8 cellular contexts compared by ENCODE assay signal in the genomic region with DNA sequence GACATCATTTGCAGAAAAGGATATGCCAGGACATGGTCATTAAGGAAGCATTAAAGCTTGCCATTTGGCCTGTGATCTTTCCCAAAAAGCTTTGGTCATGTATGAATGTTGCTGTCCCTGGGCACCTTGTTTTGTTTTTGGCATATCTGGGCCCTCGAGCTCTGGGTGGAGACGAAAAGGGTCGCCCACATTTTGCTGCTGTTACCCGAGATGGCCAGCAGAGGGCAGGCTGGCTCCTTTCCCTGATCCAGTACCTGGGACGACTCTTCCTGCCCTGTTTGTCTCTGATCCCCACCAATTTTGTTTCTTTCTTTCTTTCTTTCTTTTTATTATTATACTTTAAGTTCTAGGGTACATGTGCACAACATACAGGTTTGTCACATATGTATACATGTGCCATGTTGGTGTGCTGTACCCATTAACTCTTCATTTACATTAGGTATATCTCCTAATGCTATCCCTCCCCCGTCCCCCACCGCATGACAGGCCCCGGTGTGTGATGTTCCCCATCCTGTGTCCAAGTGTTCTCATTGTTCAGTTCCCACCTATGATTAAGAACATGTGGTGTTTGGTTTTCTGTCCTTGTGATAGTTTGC. TPM values are rescaled to one million over a fixed set of nuclear protein-coding genes. Genes with fewer than 3 reads are reported as not detected.
DNase-seq lines count a peak whose midpoint lies in the region; ATAC-seq, FAIRE-seq and TF ChIP-seq lines count a peak whose summit lies in the region.
"Not testable (repeated sequence)": the region's sequence is repeated elsewhere in the genome, so short reads cannot be mapped to it uniquely, and the experiment has no call there.

No MANE protein-coding gene starts in this region.

- H4K91ac ChIP-seq in H1 (replicated peaks; ENCODE audit: insufficient read length, low read length) = not testable (repeated sequence)

- not testable (repeated sequence) for H3K56ac ChIP-seq in H1 (replicated peaks; ENCODE audit: insufficient read length, low read depth, low read length)

- not testable (repeated sequence) for H3K4me2 ChIP-seq in H1 (ENCODE audit: insufficient read depth in 1 of 2, low read depth in 2 of 2, low read length in 2 of 2)

- H3K27me3 ChIP-seq in CD8-positive, alpha-beta T cell (ENCODE audit: insufficient read depth, low read length); H1 (replicated peaks in 1 of 4; ENCODE audit: control insufficient read depth in 3 of 4, extremely low read depth in 1 of 4, insufficient read depth in 3 of 4, low read length in 3 of 4); lung (ENCODE audit: control insufficient read depth, insufficient read depth): not testable (repeated sequence)

- H3K27me3 Mint-ChIP-seq in CD8-positive, alpha-beta T cell (ENCODE audit: low read depth) = peaks cover 39% of the 10 kb centered on the region

- H3K4me1 ChIP-seq in CD8-positive, alpha-beta T cell (ENCODE audit: insufficient read depth, low read length); H1 (replicated peaks in 1 of 4; ENCODE audit: control insufficient read depth in 3 of 4, insufficient read depth in 4 of 4, low read length in 3 of 4); lung (ENCODE audit: control insufficient read depth in 2 of 2, insufficient read depth in 2 of 2, low read length in 2 of 2): not testable (repeated sequence)

- not testable (repeated sequence) for H3K23me2 ChIP-seq in H1 (ENCODE audit: low read depth, low read length)

- H3K18ac ChIP-seq in H1 (ENCODE audit: extremely low read depth, low read length) = not testable (repeated sequence)

- not testable (repeated sequence) for H3K27ac ChIP-seq in CD8-positive, alpha-beta T cell (ENCODE audit: low read depth, low read length); H1 (ENCODE audit: low read depth, low read length); lung (ENCODE audit: low read depth in 1 of 2, low read length in 1 of 2)

- not testable (repeated sequence) for H3K9me3 Mint-ChIP-seq in CD8-positive, alpha-beta T cell

- H3K79me2 ChIP-seq in H1 (ENCODE audit: control insufficient read depth in 1 of 2, insufficient read depth in 2 of 2, low read length in 2 of 2) = not testable (repeated sequence)

- H2BK12ac ChIP-seq in H1 (ENCODE audit: low read depth, low read length) = not testable (repeated sequence)

- H4K8ac ChIP-seq in H1 (ENCODE audit: extremely low read depth, insufficient read depth, low read length) = not testable (repeated sequence)

- not testable (repeated sequence) for TF ChIP-seq EP300 in H1 (IDR thresholded peaks at IDR 0.05; ENCODE audit: borderline replicate concordance in 1 of 2, low read depth in 2 of 2, low read length in 2 of 2)

- H2BK15ac ChIP-seq in H1 (ENCODE audit: low read length) = not testable (repeated sequence)

- not testable (repeated sequence) for H3K4me3 ChIP-seq in CD8-positive, alpha-beta T cell (ENCODE audit: low read depth, low read length); LNCaP clone FGC (ENCODE audit: low read depth, low read length); H1 (ENCODE audit: extremely low read depth in 1 of 4, insufficient read depth in 2 of 4, low read depth in 3 of 4, low read length in 4 of 4); lung

- peak; percentile 79 to 83 for TF ChIP-seq RAD21 in H1 (IDR thresholded peaks at IDR 0.05 in 1 of 2, conservative IDR thresholded peaks at IDR 0.05 in 1 of 2; ENCODE audit: low read depth in 2 of 2, low read length in 2 of 2)

- not testable (repeated sequence) for H3K4me3 Mint-ChIP-seq in CD8-positive, alpha-beta T cell

- H3K79me1 ChIP-seq in H1 (ENCODE audit: low read depth, low read length) = not testable (repeated sequence)

- TF ChIP-seq POLR2A in H1 (IDR thresholded peaks at IDR 0.05; ENCODE audit: control extremely low read depth in 1 of 2, low read depth in 2 of 2, low read length in 2 of 2) = not testable (repeated sequence)

- not testable (repeated sequence) for H3K36me3 ChIP-seq in CD8-positive, alpha-beta T cell (ENCODE audit: insufficient read depth, low read length); H1 (ENCODE audit: control insufficient read depth in 2 of 4, insufficient read depth in 4 of 4, low read length in 3 of 4); lung (ENCODE audit: control insufficient read depth in 2 of 2, insufficient read depth in 2 of 2, low read length in 2 of 2)

- not testable (repeated sequence) for H4K5ac ChIP-seq in H1 (ENCODE audit: insufficient read length, low read depth, low read length)

- not testable (repeated sequence) for H3K4me1 Mint-ChIP-seq in CD8-positive, alpha-beta T cell (ENCODE audit: low read depth)

- not testable (repeated sequence) for FAIRE-seq in H1 (lab: Jason Lieb, UNC)

- not testable (repeated sequence) for H3K36me3 Mint-ChIP-seq in CD8-positive, alpha-beta T cell

- not testable (repeated sequence) for H3K9me3 ChIP-seq in CD8-positive, alpha-beta T cell (ENCODE audit: low read length); H1 (ENCODE audit: insufficient read depth in 2 of 2, low read depth in 1 of 2, low read length in 1 of 2); lung (ENCODE audit: control insufficient read depth in 2 of 2, insufficient read depth in 1 of 2, low read length in 1 of 2)

- POLR2A ChIA-PET in CD8-positive, alpha-beta T cell (lab: Charles Lee) = interaction anchor here (0.6 kb wide), 1 partner anchor 232 kb away, joined by 3 read pairs; no protein-coding TSS in a partner anchor
- POLR2A ChIA-PET in H1 (lab: Charles Lee; ENCODE audit: partially characterized antibody) = not testable (repeated sequence)

- H2AK5ac ChIP-seq in H1 (ENCODE audit: low read depth, low read length) = not testable (repeated sequence)

- TF ChIP-seq CTCF in CD8-positive, alpha-beta T cell (IDR thresholded peaks at IDR 0.05) = peak; percentile 76
- TF ChIP-seq CTCF in LNCaP clone FGC (IDR thresholded peaks at IDR 0.05; ENCODE audit: control insufficient read depth, extremely low read depth, insufficient read depth) = peak; percentile 88
- TF ChIP-seq CTCF in H1 (IDR thresholded peaks at IDR 0.05; ENCODE audit: control extremely low read depth in 1 of 3, insufficient read depth in 1 of 3, low read depth in 1 of 3, low read length in 3 of 3) = peak; percentile 84 to 92 (median 85)
- TF ChIP-seq CTCF in lung (IDR thresholded peaks at IDR 0.05; ENCODE audit: control extremely low read depth, extremely low read depth) = peak; percentile 50

- peak; percentile 63 for ATAC-seq in CD8-positive, alpha-beta T cell
- ATAC-seq in GM21526 (IDR thresholded peaks at IDR 0.05; ENCODE audit: low FRiP score, unreplicated experiment) = peak; percentile 70
- ATAC-seq in lung (ENCODE audit: insufficient read depth, low FRiP score) = peak; percentile 82

- H3K4ac ChIP-seq in H1 (replicated peaks; ENCODE audit: insufficient read length, low read depth, low read length) = not testable (repeated sequence)

- H2BK20ac ChIP-seq in H1 (ENCODE audit: low read length) = not testable (repeated sequence)

- not testable (repeated sequence) for H4K20me1 ChIP-seq in H1 (replicated peaks in 1 of 2; ENCODE audit: control insufficient read depth in 1 of 2, insufficient read depth in 2 of 2, low read length in 2 of 2)

- WGBS in H1 (ENCODE audit: extremely low coverage in 1 of 2, insufficient coverage in 1 of 2, insufficient read length in 1 of 2, insufficient replicate concordance in 2 of 2, low coverage in 1 of 2, low lambda C conversion rate in 2 of 2, missing lambda C conversion rate in 1 of 2), 2 experiments = 51% methylated on average over 8 of the region's 8 CpGs; no CpG with 5 or more reads in 1 of the 2 experiments
- WGBS in lung, 2 donors = 35 to 36% methylated on average over 8 of the region's 8 CpGs

- not testable (repeated sequence) for H2BK5ac ChIP-seq in H1 (ENCODE audit: low read depth, low read length)

- not testable (repeated sequence) for H3K27ac Mint-ChIP-seq in CD8-positive, alpha-beta T cell

- intact Hi-C loops in CD8-positive, alpha-beta T cell (cut with DNase I, micrococcal nuclease) = loop anchor here (5.0 to 10.0 kb wide), 3 partner anchors 255 to 1283 kb away; a partner anchor contains a TSS

- H3K23ac ChIP-seq in H1 (ENCODE audit: insufficient read length) = not testable (repeated sequence)

- H2BK120ac ChIP-seq in H1 (replicated peaks; ENCODE audit: low read depth, low read length) = not testable (repeated sequence)

- peak in 6 of 7 experiments; percentile 34 to 67 (median 46) for DNase-seq in CD8-positive, alpha-beta T cell
- not testable (repeated sequence) for DNase-seq in LNCaP clone FGC (ENCODE audit: low read depth)
- DNase-seq in OCI-M2 (lab: John Stamatoyannopoulos, UW; ENCODE audit: unreplicated experiment) (peak; percentile 42), H1 (ENCODE audit: low read depth in 1 of 2, low spot score in 2 of 2) (peak in 1 of 2 experiments; percentile 91), lung (ENCODE audit: low spot score) (peak; percentile 52)
- DNase-seq in activated CD8-positive, alpha-beta memory T cell treated with anti-CD3 and anti-CD28 coated beads, Interleukin-2, amount 50 U/mL, for 48 hours = peak; percentile 86
- peak in 2 of 3 experiments; percentile 32 to 55 for DNase-seq in stimulated activated CD4-positive, alpha-beta T cell treated with anti-CD3 and anti-CD28 coated beads, TNF-alpha, amount 100 ng/mL, for 24 hours (ENCODE audit: low read depth in 3 of 3)

- H3K14ac ChIP-seq in H1 (ENCODE audit: insufficient read length) = not testable (repeated sequence)

- not testable (repeated sequence) for H3K9ac ChIP-seq in H1 (replicated peaks in 1 of 4; ENCODE audit: extremely low read depth in 1 of 4, low read depth in 3 of 4, low read length in 3 of 4)

- CTCF ChIA-PET in CD8-positive, alpha-beta T cell (lab: Charles Lee) = interaction anchor here (0.6 to 1.6 kb wide), 14 partner anchors 8 to 1794 kb away, joined by 3 to 10 read pairs (median 4); no protein-coding TSS in a partner anchor
- CTCF ChIA-PET in H1 (lab: Charles Lee; ENCODE audit: partially characterized antibody) = interaction anchor here (0.6 to 4.8 kb wide), 52 partner anchors 8 to 1366 kb away, joined by 3 to 29 read pairs (median 4); a partner anchor contains a TSS

- H2AFZ ChIP-seq in H1 (ENCODE audit: low read length) = not testable (repeated sequence)

RNA-seq across cellular contexts. Expression of a gene that starts 22.2 kb away (rescaled TPM):
- total RNA-seq in CD8-positive, alpha-beta T cell = under 1 TPM; 0.14 to 0.28 TPM
- total RNA-seq in H1 (2021; fragmentation: NEBNext Ultra II Directional; extraction: Animal tissue kit (Norgen Biotek cat#: 25700)) = 5.5 and 5.7 TPM in 2 replicates
- 2.8 TPM in 2 replicates for polyA plus RNA-seq in H1 (2011; rRNA removed)
- polyA plus RNA-seq in H1 (2011; cell fraction: cytosol; rRNA removed) = 3.0 TPM
- 3.4 TPM for polyA plus RNA-seq in H1 (2011; cell fraction: nucleus; rRNA removed)
- 2.4 to 3.1 TPM (median 2.7 TPM) in 4 replicates for polyA plus RNA-seq in H1 (2012, experiment 1 of 2)
- 0.26 TPM for polyA plus RNA-seq in H1 (2012, experiment 2 of 2)
- polyA plus RNA-seq in H1 (2013, experiment 1 of 2) = 1.9 TPM
- polyA plus RNA-seq in H1 (2013, experiment 2 of 2) = 1.8 TPM
- polyA minus RNA-seq in H1 (2011; rRNA and poly(A)+ RNA removed) = 6.2 and 6.6 TPM in 2 replicates
- 3.6 TPM for polyA minus RNA-seq in H1 (2011; cell fraction: cytosol; rRNA and poly(A)+ RNA removed)
- polyA minus RNA-seq in H1 (2011; cell fraction: nucleus; rRNA and poly(A)+ RNA removed) = 5.9 TPM
- total RNA-seq in lung = 10 to 100 TPM; 11.0 to 15.7 TPM
- 1 to 10 TPM; 3.3 to 9.3 TPM for polyA plus RNA-seq in lung

RNA-seq across cellular contexts. Expression of a gene that starts 43.1 kb away (rescaled TPM):
- 1 to 10 TPM; 6.3 to 7.7 TPM for total RNA-seq in CD8-positive, alpha-beta T cell
- total RNA-seq in H1 (2021; fragmentation: NEBNext Ultra II Directional; extraction: Animal tissue kit (Norgen Biotek cat#: 25700)) = 27.2 and 28.5 TPM in 2 replicates
- polyA plus RNA-seq in H1 (2011; rRNA removed) (13.5 and 16.0 TPM in 2 replicates), lung (100 to 1,000 TPM in 1 of 2 donors, 10 to 100 TPM in 1; 27.6 to 128 TPM)
- polyA plus RNA-seq in H1 (2011; cell fraction: cytosol; rRNA removed) = 16.5 TPM
- 13.6 TPM for polyA plus RNA-seq in H1 (2011; cell fraction: nucleus; rRNA removed)
- 13.5 to 19.9 TPM (median 17.9 TPM) in 4 replicates for polyA plus RNA-seq in H1 (2012, experiment 1 of 2)
- 4.2 TPM for polyA plus RNA-seq in H1 (2012, experiment 2 of 2)
- 31.6 TPM for polyA plus RNA-seq in H1 (2013, experiment 1 of 2)
- 33.1 TPM for polyA plus RNA-seq in H1 (2013, experiment 2 of 2)
- polyA minus RNA-seq in H1 (2011; rRNA and poly(A)+ RNA removed) = 46.9 and 106 TPM in 2 replicates
- 36.0 TPM for polyA minus RNA-seq in H1 (2011; cell fraction: cytosol; rRNA and poly(A)+ RNA removed)
- 18.6 TPM for polyA minus RNA-seq in H1 (2011; cell fraction: nucleus; rRNA and poly(A)+ RNA removed)
- 100 to 1,000 TPM; 149 TPM for total RNA-seq in lung
